In genomic region chr2:131153529-131153928, GRCh38 we compare ENCODE assay signal across 12 cellular contexts. TPM values are rescaled to one million over a fixed set of nuclear protein-coding genes. Genes with fewer than 3 reads are reported as not detected.
DNase-seq lines count a peak whose midpoint lies in the region; ATAC-seq and TF ChIP-seq lines count a peak whose summit lies in the region.
"Had no signal": no experiment of that assay in that cellular context is flagged by ENCODE, and none has a peak within 500 bp of the region (broad histone marks: within the 10 kb centered on the region; RNA-seq: fewer than 3 reads in every experiment).

No MANE protein-coding gene starts in this region.

- CTCF ChIA-PET in PC-3 (lab: Charles Lee) = no interaction called here

- H4K20me1 ChIP-seq in PC-3 (ENCODE audit: low read length) = no peaks in the 10 kb centered on the region

- H3K4me3 ChIP-seq in PC-3 (ENCODE audit: low read length) (no peak overlapping the region), psoas muscle (no peak overlapping the region), spleen (no peak overlapping the region)
- H3K4me3 ChIP-seq: right lobe of liver, suprapubic skin had no signal

- no peak overlapping the region for H3K9ac ChIP-seq in PC-3 (ENCODE audit: low read length)

- POLR2A ChIA-PET in PC-3 (lab: Charles Lee; ENCODE audit: unreplicated experiment) = no interaction called here

- no peak overlapping the region for H3K4me2 ChIP-seq in PC-3 (ENCODE audit: low read length)

- no peak for TF ChIP-seq CTCF in PC-3 (conservative IDR thresholded peaks at IDR 0.05; ENCODE audit: low read depth, low read length)
- no peak for TF ChIP-seq CTCF in psoas muscle (IDR thresholded peaks at IDR 0.05)
- TF ChIP-seq CTCF in spleen (IDR thresholded peaks at IDR 0.05 in 8 of 11, conservative IDR thresholded peaks at IDR 0.05 in 3 of 11) = no peak

- peaks cover 10% of the 10 kb centered on the region for H3K36me3 ChIP-seq in PC-3 (ENCODE audit: low read depth, low read length)
- peaks cover 0 to 26% of the 10 kb centered on the region in 2 donors for H3K36me3 ChIP-seq in psoas muscle (ENCODE audit: insufficient read depth in 1 of 2, low read depth in 1 of 2)
- H3K36me3 ChIP-seq in spleen = peaks cover 0 to 31% (median 25%) of the 10 kb centered on the region in 6 donors

- intact Hi-C loops in PC-3 (cut with micrococcal nuclease) = no loop called here
- intact Hi-C loops in psoas muscle (cut with DNase I) = loop anchor here (5.0 to 10.0 kb wide), 4 partner anchors 184 to 521 kb away; no protein-coding TSS in a partner anchor
- intact Hi-C loops in spleen (cut with DNase I; ENCODE audit: low total_unique reads) = loop anchor here (10.0 kb wide), 1 partner anchor 181 kb away; no protein-coding TSS in a partner anchor

- H3K4me1 ChIP-seq in PC-3 (ENCODE audit: insufficient read depth, low read length) (no peaks in the 10 kb centered on the region), psoas muscle (no peaks in the 10 kb centered on the region), spleen (peaks cover 0 to 21% (median 18%) of the 10 kb centered on the region in 6 donors)
- H3K4me1 ChIP-seq: right lobe of liver, suprapubic skin had no signal

- no peaks in the 10 kb centered on the region for H3K9me2 ChIP-seq in PC-3 (replicated peaks; ENCODE audit: low read length)

- no peaks in the 10 kb centered on the region for H3K9me3 ChIP-seq in PC-3 (ENCODE audit: low read length)
- H3K9me3 ChIP-seq in psoas muscle = no peaks in the 10 kb centered on the region
- H3K9me3 ChIP-seq in spleen = no peaks in the 10 kb centered on the region
- H3K9me3 ChIP-seq: right lobe of liver, suprapubic skin had no signal

- DNase-seq in PC-3 (no peak), psoas muscle (no peak), cerebellar cortex (ENCODE audit: low spot score) (no peak), spleen (no peak)

- 56 to 61% (median 61%) methylated on average over 4 of the region's 4 CpGs for WGBS in psoas muscle, 3 donors
- 60 to 67% (median 62%) methylated on average over 2 to 4 of the region's 4 CpGs for WGBS in spleen, 5 donors

- H2AFZ ChIP-seq in PC-3 (ENCODE audit: low read length) = no peak overlapping the region

- H3K27me3 ChIP-seq in PC-3 (ENCODE audit: low read length) (no peaks in the 10 kb centered on the region), psoas muscle (ENCODE audit: insufficient read depth in 3 of 3, low read length in 2 of 3) (no peaks in the 10 kb centered on the region), spleen (replicated peaks in 1 of 7) (no peaks in the 10 kb centered on the region)
- H3K27me3 ChIP-seq: right lobe of liver, suprapubic skin had no signal

- ATAC-seq in GM21381 (IDR thresholded peaks at IDR 0.05; ENCODE audit: unreplicated experiment) (peak; percentile 4), HG03175 (IDR thresholded peaks at IDR 0.05; ENCODE audit: unreplicated experiment) (peak; percentile 2), PC-3 (peak; percentile 20), psoas muscle (peak in 3 of 4 donors; percentile 2 to 4 (median 2)), GM18867 (IDR thresholded peaks at IDR 0.05; ENCODE audit: unreplicated experiment) (no peak)

- H3K27ac ChIP-seq in PC-3 (ENCODE audit: low read length) (no peak overlapping the region), psoas muscle (no peak overlapping the region), spleen (no peak overlapping the region)
- H3K27ac ChIP-seq: right lobe of liver, suprapubic skin had no signal

- H3F3A ChIP-seq in PC-3 (ENCODE audit: low read length, unreplicated experiment) = no peaks in the 10 kb centered on the region

- TF ChIP-seq POLR2A in spleen (IDR thresholded peaks at IDR 0.05) = no peak

- H3K79me2 ChIP-seq in PC-3 (ENCODE audit: low read length) = no peaks in the 10 kb centered on the region

- no TSS peak for BruUV-seq in PC-3 (replicated peaks; lab: Mats Ljungman, UMichigan)

RNA-seq across cellular contexts. Expression of gene PLEKHB2, which starts 48.4 kb away (rescaled TPM):
- total RNA-seq in PC-3 (2014; rRNA removed) (64.5 and 73.9 TPM in 2 replicates), psoas muscle (10 to 100 TPM; 24.7 to 67.6 (median 28.7) TPM), spleen (10 to 100 TPM; 57.3 to 95.4 (median 79.5) TPM)
- polyA plus RNA-seq in psoas muscle (10 to 100 TPM; 17.9 to 81.4 (median 74.7) TPM), spleen (10 to 100 TPM; 17.2 to 37.9 (median 20.1) TPM)

RNA-seq across cellular contexts. Expression of gene POTEE, which starts 55.8 kb away (rescaled TPM):
- total RNA-seq in PC-3 (2014; rRNA removed) (0.58 TPM in 1 of 2 replicates, not detected in the other), psoas muscle (not detected), spleen (under 1 TPM in 4 of 7 donors, not detected in 3; 0.15 to 0.32 (median 0.20) TPM)
- polyA plus RNA-seq in psoas muscle (not detected), spleen (not detected)
- total RNA-seq: cardiac septum, fibroblast of lung, kidney epithelial cell, suprapubic skin had no signal
